ENCODE assay signal across 8 cellular contexts in the genomic region with DNA sequence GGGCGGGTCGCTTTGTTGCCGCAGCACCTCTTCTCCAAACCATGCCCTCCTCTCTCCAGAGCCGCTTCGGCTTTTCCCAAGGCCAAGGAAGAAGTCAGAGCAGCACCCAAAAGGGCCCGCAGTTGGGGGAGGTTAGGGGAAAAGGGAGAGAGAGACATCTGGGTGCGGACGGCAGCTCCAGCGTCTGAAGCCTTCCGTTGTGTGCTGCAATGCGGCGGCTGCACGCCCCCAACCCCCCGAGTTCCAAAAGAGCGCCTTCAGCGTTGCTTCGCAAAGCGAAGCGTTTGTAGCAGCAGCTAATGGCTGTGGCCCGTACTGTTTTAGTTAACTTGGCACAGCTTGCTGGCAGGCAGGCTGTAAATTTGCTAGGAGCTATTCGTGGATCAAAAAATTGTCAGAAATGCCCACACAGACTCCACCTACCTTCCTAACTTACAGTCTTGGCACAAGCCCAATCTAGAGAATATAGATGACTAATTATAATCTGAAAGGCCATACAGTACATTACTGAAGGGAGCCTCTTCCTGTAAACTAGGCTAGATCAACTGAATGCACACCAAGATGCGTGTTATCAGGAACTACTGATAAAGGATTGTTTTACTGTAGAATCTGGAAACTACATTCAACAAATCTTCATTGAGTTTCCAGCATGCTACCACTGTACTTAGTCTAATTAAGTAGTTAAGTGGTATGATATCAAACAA. TPM values are rescaled to one million over a fixed set of nuclear protein-coding genes. Genes with fewer than 3 reads are reported as not detected.
A peak's percentile ranks its signal among the peaks of the same experiment; 100 is the strongest.
DNase-seq lines count a peak whose midpoint lies in the region; FAIRE-seq and TF ChIP-seq lines count a peak whose summit lies in the region.

No MANE protein-coding gene starts in this region.

- in situ Hi-C loops in ACHN (cut with HindIII; ENCODE audit: low pct_ligation_motif_present, low pct_unique_long_range_greater_than_20kb, low sequenced_read_pairs) = no loop called here

- peak overlapping the region; percentile 98 for H2AFZ ChIP-seq in neural cell (ENCODE audit: low read depth, low read length)

- TF ChIP-seq EP300 in neural cell (conservative IDR thresholded peaks at IDR 0.05; ENCODE audit: poor library complexity, severe bottlenecking) (no peak), suprapubic skin (IDR thresholded peaks at IDR 0.05) (no peak)

- DNase-seq in GM18507 (ENCODE audit: extremely low spot score, insufficient read length, low read depth) (no peak), HL-60 (ENCODE audit: low read depth in 1 of 2, low spot score in 1 of 2) (peak in 1 of 2 experiments; percentile 63), RCC 7860 (ENCODE audit: low spot score) (peak; percentile 54), fibroblast of villous mesenchyme (ENCODE audit: low read depth) (peak; percentile 41), suprapubic skin (ENCODE audit: low spot score in 2 of 2) (peak in 1 of 2 donors; percentile 77), ACHN (no peak)
- peak; percentile 80 for DNase-seq in activated effector memory CD4-positive, alpha-beta T cell treated with anti-CD3 and anti-CD28 coated beads, Interleukin-2, amount 50 U/mL, for 16 hours

- peaks cover 31% of the 10 kb centered on the region for H3K79me2 ChIP-seq in neural cell (replicated peaks; ENCODE audit: insufficient read depth, low read length)

- H3K4me3 ChIP-seq in HL-60 (replicated peaks; ENCODE audit: insufficient read depth, low read length) (peak overlapping the region; percentile 56), fibroblast of villous mesenchyme (ENCODE audit: low read depth, low read length) (peak overlapping the region; percentile 66), neural cell (ENCODE audit: low read length) (peak overlapping the region; percentile 70), suprapubic skin (peak overlapping the region; percentile 98)

- TF ChIP-seq POLR2A in suprapubic skin (IDR thresholded peaks at IDR 0.05) = no peak

- TF ChIP-seq CTCF in HL-60 (IDR thresholded peaks at IDR 0.05; ENCODE audit: insufficient read depth, low read length) = no peak
- no peak for TF ChIP-seq CTCF in fibroblast of villous mesenchyme (IDR thresholded peaks at IDR 0.05; ENCODE audit: insufficient read depth, low read depth, low read length)
- TF ChIP-seq CTCF in neural cell (IDR thresholded peaks at IDR 0.05; ENCODE audit: poor library complexity, severe bottlenecking) = no peak
- TF ChIP-seq CTCF in suprapubic skin (IDR thresholded peaks at IDR 0.05) = no peak

- H4K20me1 ChIP-seq in neural cell (ENCODE audit: insufficient read depth) = no peaks in the 10 kb centered on the region

- peak overlapping the region; percentile 93 for H3K27ac ChIP-seq in HL-60 (replicated peaks)
- H3K27ac ChIP-seq in neural cell (ENCODE audit: low read length) = peak overlapping the region; percentile 96
- peak overlapping the region; percentile 100 for H3K27ac ChIP-seq in suprapubic skin

- H3K4me2 ChIP-seq in neural cell (ENCODE audit: low read length) = peak overlapping the region; percentile 71

- H3K27me3 ChIP-seq in HL-60 (ENCODE audit: insufficient read depth, poor library complexity, severe bottlenecking) (no peaks in the 10 kb centered on the region), neural cell (ENCODE audit: insufficient read depth, low read depth, low read length) (no peaks in the 10 kb centered on the region), suprapubic skin (no peaks in the 10 kb centered on the region)

- peak; percentile 42 for FAIRE-seq in GM18507 (lab: Jason Lieb, UNC)
- peak; percentile 38 for FAIRE-seq in RCC 7860 (lab: Jason Lieb, UNC)

- no peaks in the 10 kb centered on the region for H3K9me2 ChIP-seq in neural cell (ENCODE audit: insufficient read depth, low read length)

- peaks cover 34% of the 10 kb centered on the region for H3K4me1 ChIP-seq in suprapubic skin

- peaks cover 7% of the 10 kb centered on the region for H3F3A ChIP-seq in neural cell (ENCODE audit: insufficient read depth, low read length, poor library complexity, severe bottlenecking)

- TF ChIP-seq RAD21 in neural cell (conservative IDR thresholded peaks at IDR 0.05) = no peak

- no peaks in the 10 kb centered on the region for H3K36me3 ChIP-seq in neural cell (ENCODE audit: insufficient read depth, low read length)
- no peaks in the 10 kb centered on the region for H3K36me3 ChIP-seq in suprapubic skin

- 2% methylated on average over 16 of the region's 22 CpGs for WGBS in suprapubic skin

- H3K9ac ChIP-seq in neural cell (ENCODE audit: low read length) = peak overlapping the region; percentile 91

- H3K9me3 ChIP-seq in neural cell (ENCODE audit: low read length) (no peaks in the 10 kb centered on the region), suprapubic skin (no peaks in the 10 kb centered on the region)

TF ChIP-seq in neural cell, 6 proteins besides CTCF, POLR2A, EP300 and RAD21:
- peak; percentile 59 for TF ChIP-seq TAF1 (IDR thresholded peaks at IDR 0.05; ENCODE audit: low read depth)
- TF ChIP-seq REST (IDR thresholded peaks at IDR 0.05; ENCODE audit: borderline replicate concordance) = peak; percentile 45
- no peak for TF ChIP-seq POLR2AphosphoS5 (IDR thresholded peaks at IDR 0.05)
- TF ChIP-seq SMC3 (conservative IDR thresholded peaks at IDR 0.05; ENCODE audit: poor library complexity) = no peak
- no peak for TF ChIP-seq EZH2 (IDR thresholded peaks at IDR 0.05; ENCODE audit: borderline replicate concordance, insufficient read depth, low read length, poor library complexity, severe bottlenecking)
- peak; percentile 2 for TF ChIP-seq MXI1 (conservative IDR thresholded peaks at IDR 0.05; ENCODE audit: poor library complexity, severe bottlenecking)

RNA-seq across cellular contexts. Expression of gene KBTBD2, which starts 1.1 kb away (rescaled TPM):
- total RNA-seq in fibroblast of villous mesenchyme (39.6 and 54.8 TPM in 2 replicates), suprapubic skin (10 to 100 TPM; 23.4 to 35.9 (median 30.8) TPM)
- polyA plus RNA-seq in neural cell = 68.4 and 70.1 TPM in 2 replicates
- 112 and 113 TPM in 2 replicates for polyA minus RNA-seq in neural cell

Comparison
In these comparisons a context has a peak if more than half of its experiments do, and no peak if none do; other contexts are left out.
1. DNase-seq: peak in RCC 7860 (single experiment), activated effector memory CD4-positive, alpha-beta T cell treated with anti-CD3 and anti-CD28 coated beads, Interleukin-2, amount 50 U/mL, for 16 hours (single experiment) and fibroblast of villous mesenchyme (single experiment); none in GM18507 (single experiment) and ACHN (single experiment).
2. Peak in every context shown above with its lines, with median percentiles within 50 percentile points of each other: H3K27ac ChIP-seq and H3K4me3 ChIP-seq.